Comparison of ENCODE assay signal across 8 cellular contexts in the genomic region with DNA sequence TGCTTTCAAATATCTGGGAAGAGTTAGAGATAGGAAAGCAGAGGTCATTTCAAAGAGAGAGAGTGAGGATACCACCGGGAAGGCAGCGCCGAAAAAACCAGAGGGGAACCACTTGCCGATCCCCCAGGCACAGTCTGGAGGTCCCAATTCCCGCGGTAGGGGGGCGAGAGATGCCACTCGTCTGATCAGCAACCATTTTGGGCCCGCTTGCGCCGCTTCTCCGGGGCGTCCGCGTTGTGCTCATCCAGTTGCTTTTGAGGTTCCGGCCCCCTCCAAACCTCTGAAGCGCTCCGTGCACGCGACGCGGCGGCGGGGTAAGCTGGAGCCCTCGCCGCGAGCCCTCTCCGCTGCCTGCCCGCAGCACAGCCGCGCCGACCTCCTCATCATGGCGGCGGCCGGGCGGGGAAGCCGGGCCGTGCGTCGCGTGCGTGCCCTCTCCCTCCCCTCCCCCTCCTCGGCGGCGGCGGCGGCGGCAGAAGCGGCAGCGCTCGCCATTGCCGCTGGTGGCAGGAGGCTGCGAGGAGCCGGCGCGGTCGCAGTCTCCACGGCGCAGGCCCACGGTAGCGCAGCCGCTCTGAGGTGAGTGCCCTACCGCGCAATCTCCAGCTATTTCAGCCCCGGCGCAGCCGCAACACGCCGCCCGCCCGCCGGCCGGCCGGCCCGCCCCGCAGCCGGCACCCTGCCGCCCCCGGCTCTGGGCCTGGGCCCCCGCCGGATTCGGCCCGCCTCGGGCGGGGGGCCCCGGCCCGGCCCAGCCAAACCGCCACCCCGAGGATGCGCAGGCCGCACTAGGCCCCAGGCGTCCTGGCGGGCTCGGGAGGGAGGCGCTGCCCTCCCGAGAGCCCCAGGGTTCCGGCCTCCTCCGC. TPM values are rescaled to one million over a fixed set of nuclear protein-coding genes. Genes with fewer than 3 reads are reported as not detected.
DNase-seq lines count a peak whose midpoint lies in the region; FAIRE-seq and TF ChIP-seq lines count a peak whose summit lies in the region.

A gene (plus strand): TSS at position 475 of the 866 bp plus-strand sequence. CDS start 45,632 bp downstream, outside the sequence.

- FAIRE-seq in H54 (lab: Jason Lieb, UNC): no peak

- TF ChIP-seq POLR2A in H54 (IDR thresholded peaks at IDR 0.05; ENCODE audit: low read depth, low read length): peak; percentile 93

- H3K4me3 Mint-ChIP-seq in activated naive CD4-positive, alpha-beta T cell treated with anti-CD3 and anti-CD28 coated beads for 36 hours: peak within 1 kb of the TSS; percentile 97

- CTCF ChIA-PET in activated naive CD4-positive, alpha-beta T cell treated with anti-CD3 and anti-CD28 coated beads for 36 hours (lab: Charles Lee): interaction anchor here (0.7 to 2.5 kb wide), 6 partner anchors 12 to 236 kb away, joined by 3 to 14 read pairs (median 8); no protein-coding TSS in a partner anchor

- no peaks in the 10 kb centered on the region for H3K9me3 Mint-ChIP-seq in activated naive CD4-positive, alpha-beta T cell treated with anti-CD3 and anti-CD28 coated beads for 36 hours

- H3F3A ChIP-seq in MM.1S (ENCODE audit: insufficient read depth, low read length): peaks cover 22% of the 10 kb centered on the region; the same call in 1 of the 2 replicates

- peak within 1 kb of the TSS; percentile 77 for H2AFZ ChIP-seq in MM.1S (ENCODE audit: low read length)

- peak within 1 kb of the TSS; percentile 93 for H3K4me2 ChIP-seq in MM.1S (ENCODE audit: low read depth, low read length)

- H4K20me1 ChIP-seq in MM.1S (ENCODE audit: insufficient read depth, low read length): peaks cover 11% of the 10 kb centered on the region; the same call in 1 of the 2 replicates

- peak; percentile 94 for DNase-seq in GDM1 (lab: John Stamatoyannopoulos, UW)
- DNase-seq in H54 (ENCODE audit: insufficient read length, low spot score): peak; percentile 78
- DNase-seq in MM.1S: peak; percentile 95
- DNase-seq in SK-N-DZ (ENCODE audit: low spot score): peak; percentile 84
- peak; percentile 91 for DNase-seq in activated naive CD4-positive, alpha-beta T cell treated with anti-CD3 and anti-CD28 coated beads for 36 hours
- DNase-seq in germinal center (ENCODE audit: low spot score): peak; percentile 87
- peak; percentile 4 to 91 (median 80) for DNase-seq in nucleus accumbens (lab: John Stamatoyannopoulos, UW)
- DNase-seq in superior temporal gyrus (ENCODE audit: extremely low spot score): peak; percentile 83

- H3K27ac ChIP-seq in MM.1S (ENCODE audit: low read length): peak within 1 kb of the TSS; percentile 69

- no peaks in the 10 kb centered on the region for H3K36me3 ChIP-seq in MM.1S (replicated peaks; ENCODE audit: insufficient read depth, low read length)

- no peaks in the 10 kb centered on the region for H3K9me2 ChIP-seq in MM.1S (replicated peaks; ENCODE audit: insufficient read depth, low read length)

- H3K9ac ChIP-seq in MM.1S (ENCODE audit: low read length): peak within 1 kb of the TSS; percentile 95

- H3K79me2 ChIP-seq in MM.1S (ENCODE audit: low read length): peaks cover 65% of the 10 kb centered on the region

- H3K27me3 ChIP-seq in MM.1S (replicated peaks; ENCODE audit: insufficient read depth, low read length): no peaks in the 10 kb centered on the region

- H3K27ac Mint-ChIP-seq in activated naive CD4-positive, alpha-beta T cell treated with anti-CD3 and anti-CD28 coated beads for 36 hours: peak within 1 kb of the TSS; percentile 98

- peaks cover 56% of the 10 kb centered on the region for H3K4me1 Mint-ChIP-seq in activated naive CD4-positive, alpha-beta T cell treated with anti-CD3 and anti-CD28 coated beads for 36 hours (ENCODE audit: low read depth)

- peak within 1 kb of the TSS; percentile 98 for H3K4me3 ChIP-seq in MM.1S (ENCODE audit: low read length)

- intact Hi-C loops in activated naive CD4-positive, alpha-beta T cell treated with anti-CD3 and anti-CD28 coated beads for 36 hours (cut with micrococcal nuclease): loop anchor here (1.0 to 10.0 kb wide), 8 partner anchors 24 to 387 kb away; a partner anchor contains a TSS

- peaks cover 33% of the 10 kb centered on the region for H3K36me3 Mint-ChIP-seq in activated naive CD4-positive, alpha-beta T cell treated with anti-CD3 and anti-CD28 coated beads for 36 hours (ENCODE audit: low read depth)

- peak; percentile 26 for TF ChIP-seq CTCF in MM.1S (IDR thresholded peaks at IDR 0.05; ENCODE audit: low read length)

- H3K9me3 ChIP-seq in MM.1S (replicated peaks; ENCODE audit: insufficient read depth, low read length): no peaks in the 10 kb centered on the region

- H3K27me3 Mint-ChIP-seq in activated naive CD4-positive, alpha-beta T cell treated with anti-CD3 and anti-CD28 coated beads for 36 hours (ENCODE audit: low read depth): no peaks in the 10 kb centered on the region

- peaks cover 20% of the 10 kb centered on the region for H3K4me1 ChIP-seq in MM.1S (ENCODE audit: low read length)

RNA-seq across cellular contexts. Expression of the gene that starts here (rescaled TPM):
- polyA plus RNA-seq in SK-N-DZ (2014; cell fraction: cytosol; rRNA removed): 8.8 and 15.2 TPM in 2 replicates
- 11.9 and 14.8 TPM in 2 replicates for polyA plus RNA-seq in SK-N-DZ (2014; cell fraction: nucleus; rRNA removed)
- total RNA-seq in activated naive CD4-positive, alpha-beta T cell treated with anti-CD3 and anti-CD28 coated beads for 36 hours: 10 to 100 TPM; 18.5 to 21.5 TPM

Comparison
In these comparisons a context has a peak if more than half of its experiments do, and no peak if none do; other contexts are left out.
1. Peak in every context shown above with its lines: DNase-seq, H3K4me3 ChIP-seq and H3K27ac ChIP-seq.